ENCODE assay signal across 22 cellular contexts in genomic region chr6:57097596-57097995, GRCh38. TPM values are rescaled to one million over a fixed set of nuclear protein-coding genes. Genes with fewer than 3 reads are reported as not detected.
DNase-seq lines count a peak whose midpoint lies in the region; ATAC-seq and TF ChIP-seq lines count a peak whose summit lies in the region.
"Had no signal": no experiment of that assay in that cellular context is flagged by ENCODE, and none has a peak within 500 bp of the region (broad histone marks: within the 10 kb centered on the region; RNA-seq: fewer than 3 reads in every experiment).

No MANE protein-coding gene starts in this region.

- peaks cover 98% of the 10 kb centered on the region for H3K79me2 ChIP-seq in mammary epithelial cell (ENCODE audit: insufficient read depth, low read length)

- CTCF ChIA-PET in mammary epithelial cell (lab: Charles Lee; ENCODE audit: low non-redundant PET): no interaction called here
- CTCF ChIA-PET in MCF 10A (lab: Yijun Ruan, JAX): interaction anchor here (0.5 to 1.7 kb wide), 2 partner anchors 194 to 336 kb away, joined by 6 to 14 read pairs; no protein-coding TSS in a partner anchor

- H3K36me3 ChIP-seq in mammary epithelial cell (ENCODE audit: insufficient read depth, low read length): peaks cover 31% of the 10 kb centered on the region

- H3K9me3 Mint-ChIP-seq in MCF 10A (ENCODE audit: unreplicated experiment): no peaks in the 10 kb centered on the region
- no peaks in the 10 kb centered on the region for H3K9me3 Mint-ChIP-seq in chondrocyte (ENCODE audit: low read depth)
- H3K9me3 Mint-ChIP-seq: natural killer cell treated with Interleukin-12 subunit alpha and Interleukin-12 subunit beta and Interleukin-15 and Interleukin-18, amount 100 ng/mL, for 72 hours had no signal

- H4K20me1 ChIP-seq in mammary epithelial cell (ENCODE audit: insufficient read depth, low read length): no peaks in the 10 kb centered on the region

- H3K4me1 Mint-ChIP-seq in MCF 10A (ENCODE audit: insufficient read depth, unreplicated experiment) (peaks cover 21% of the 10 kb centered on the region), chondrocyte (ENCODE audit: low read depth) (peaks cover 30% of the 10 kb centered on the region)

- H3K27ac ChIP-seq in mammary epithelial cell (ENCODE audit: insufficient read depth, low read depth, low read length): no peak overlapping the region
- H3K27ac ChIP-seq: adrenal gland, skin epidermis, stomach had no signal

- no peak overlapping the region for H3K9ac ChIP-seq in mammary epithelial cell (ENCODE audit: insufficient read depth, low read length)

- H3K27me3 ChIP-seq in mammary epithelial cell (ENCODE audit: insufficient read depth, low read length): no peaks in the 10 kb centered on the region
- H3K27me3 ChIP-seq: adrenal gland, stomach had no signal

- DNase-seq in mammary epithelial cell (peak; percentile 20), MCF 10A (ENCODE audit: unreplicated experiment) (no peak), chondrocyte (ENCODE audit: low spot score) (no peak), kidney glomerular epithelial cell (lab: John Stamatoyannopoulos, UW) (peak; percentile 10), NOMO-1 treated with dmso at 0.1 percent for 144 hours (lab: John Stamatoyannopoulos, UW; ENCODE audit: unreplicated experiment) (no peak)
- no peak for DNase-seq in stimulated activated CD4-positive, alpha-beta T cell treated with anti-CD3 and anti-CD28 coated beads, Interleukin-12 subunit alpha, Interleukin-12 subunit beta, amount 100 ng/mL, for 4 hours
- no peak for DNase-seq in activated T-cell treated with anti-CD3 and anti-CD28 coated beads, Interleukin-2, amount 50 U/mL, for 1 hour
- DNase-seq: activated CD4-positive, alpha-beta T cell treated with anti-CD3 and anti-CD28 coated beads for 36 hours; activated CD8-positive, alpha-beta memory T cell treated with anti-CD3 and anti-CD28 coated beads, Interleukin-2, amount 10 ng/mL, durations not matched to agents 7 days and 5 days; adrenal gland; C1 segment of cervical spinal cord; GDM1; islet precursor cell; NCI-H2081; posterior cingulate gyrus; RPMI8226; stimulated activated CD4-positive, alpha-beta T cell treated with anti-CD3 and anti-CD28 coated beads, Interleukin-4, amount 100 ng/mL, for 1 hour; stomach had no signal

- H3K9me3 ChIP-seq in mammary epithelial cell (replicated peaks; ENCODE audit: insufficient read depth, low read length): no peaks in the 10 kb centered on the region
- H3K9me3 ChIP-seq: adrenal gland, HAP-1, stomach had no signal

- no peak overlapping the region for H3K4me3 Mint-ChIP-seq in MCF 10A (ENCODE audit: unreplicated experiment)
- no peak overlapping the region for H3K4me3 Mint-ChIP-seq in chondrocyte (ENCODE audit: unreplicated experiment)
- H3K4me3 Mint-ChIP-seq: activated CD4-positive, alpha-beta T cell treated with anti-CD3 and anti-CD28 coated beads for 36 hours; activated CD8-positive, alpha-beta memory T cell treated with anti-CD3 and anti-CD28 coated beads, Interleukin-2, amount 10 ng/mL, durations not matched to agents 7 days and 5 days; natural killer cell treated with Interleukin-12 subunit alpha and Interleukin-12 subunit beta and Interleukin-15 and Interleukin-18, amount 100 ng/mL, for 72 hours had no signal

- no peak overlapping the region for H3K4me2 ChIP-seq in mammary epithelial cell (ENCODE audit: insufficient read depth, low read depth, low read length)

- POLR2A ChIA-PET in MCF 10A (lab: Yijun Ruan, JAX): no interaction called here

- no peak overlapping the region for H3K4me3 ChIP-seq in mammary epithelial cell (replicated peaks in 1 of 3; ENCODE audit: insufficient read depth in 1 of 3, low read depth in 2 of 3, low read length in 3 of 3)
- H3K4me3 ChIP-seq: adrenal gland, HAP-1, skin epidermis, stomach had no signal

- BruUV-seq in mammary epithelial cell (replicated peaks; lab: Mats Ljungman, UMichigan) (no TSS peak), MCF 10A (replicated peaks; lab: Mats Ljungman, UMichigan) (no TSS peak)

- H3K27ac Mint-ChIP-seq in MCF 10A (ENCODE audit: low read depth, unreplicated experiment) (no peak overlapping the region), chondrocyte (ENCODE audit: unreplicated experiment) (peak overlapping the region; percentile 68)
- H3K27ac Mint-ChIP-seq: activated CD4-positive, alpha-beta T cell treated with anti-CD3 and anti-CD28 coated beads for 36 hours; activated CD8-positive, alpha-beta memory T cell treated with anti-CD3 and anti-CD28 coated beads, Interleukin-2, amount 10 ng/mL, durations not matched to agents 7 days and 5 days had no signal

- 100% methylated on average over 1 of the region's 1 CpG for WGBS in mammary epithelial cell (ENCODE audit: low coverage, missing lambda C conversion rate)

- intact Hi-C loops in mammary epithelial cell (cut with micrococcal nuclease): no loop called here
- intact Hi-C loops in MCF 10A (cut with micrococcal nuclease): no loop called here

- in situ Hi-C loops in mammary epithelial cell (cut with MboI; ENCODE audit: low sequenced_read_pairs in 2 of 2): no loop called here

- dilution Hi-C loops in mammary epithelial cell (cut with HindIII; ENCODE audit: low sequenced_read_pairs): no loop called here

- H3K36me3 Mint-ChIP-seq in MCF 10A (ENCODE audit: insufficient read depth, unreplicated experiment) (peaks cover 77% of the 10 kb centered on the region), chondrocyte (ENCODE audit: low read depth) (peaks cover 34% of the 10 kb centered on the region)

- no peak for ATAC-seq in HG02798 (IDR thresholded peaks at IDR 0.05; ENCODE audit: poor library complexity, unreplicated experiment)
- ATAC-seq: activated CD4-positive, alpha-beta T cell treated with anti-CD3 and anti-CD28 coated beads for 36 hours; activated CD8-positive, alpha-beta memory T cell treated with anti-CD3 and anti-CD28 coated beads, Interleukin-2, amount 10 ng/mL, durations not matched to agents 7 days and 5 days; natural killer cell treated with Interleukin-12 subunit alpha and Interleukin-12 subunit beta and Interleukin-15 and Interleukin-18, amount 100 ng/mL, for 72 hours had no signal

- H3K4me1 ChIP-seq in mammary epithelial cell (ENCODE audit: insufficient read depth, low read length): peaks cover 6% of the 10 kb centered on the region

- H2AFZ ChIP-seq in mammary epithelial cell (ENCODE audit: low read depth, low read length): no peak overlapping the region

- no peak for TF ChIP-seq CTCF in mammary epithelial cell (conservative IDR thresholded peaks at IDR 0.05 in 1 of 2, IDR thresholded peaks at IDR 0.05 in 1 of 2; ENCODE audit: extremely low read depth in 1 of 2, insufficient read depth in 1 of 2, low read depth in 1 of 2, low read length in 2 of 2)
- no peak for TF ChIP-seq CTCF in MCF 10A (IDR thresholded peaks at IDR 0.05; ENCODE audit: unreplicated experiment)
- TF ChIP-seq CTCF in chondrocyte (IDR thresholded peaks at IDR 0.05): no peak

- no peaks in the 10 kb centered on the region for H3K27me3 Mint-ChIP-seq in MCF 10A (ENCODE audit: insufficient read depth, unreplicated experiment)
- H3K27me3 Mint-ChIP-seq in chondrocyte (ENCODE audit: low read depth): no peaks in the 10 kb centered on the region
- H3K27me3 Mint-ChIP-seq: activated CD4-positive, alpha-beta T cell treated with anti-CD3 and anti-CD28 coated beads for 36 hours; activated CD8-positive, alpha-beta memory T cell treated with anti-CD3 and anti-CD28 coated beads, Interleukin-2, amount 10 ng/mL, durations not matched to agents 7 days and 5 days; natural killer cell treated with Interleukin-12 subunit alpha and Interleukin-12 subunit beta and Interleukin-15 and Interleukin-18, amount 100 ng/mL, for 72 hours had no signal

RNA-seq across cellular contexts. Expression of gene ZNF451, which starts 7.6 kb away (rescaled TPM):
- total RNA-seq in mammary epithelial cell: 10 to 100 TPM; 63.0 to 71.7 TPM
- polyA plus RNA-seq in mammary epithelial cell: 14.9 TPM
- 112 TPM for polyA minus RNA-seq in mammary epithelial cell
- 63.0 and 65.7 TPM in 2 replicates for total RNA-seq in MCF 10A (2022)
- 45.4 to 60.7 TPM (median 45.5 TPM) in 3 replicates for total RNA-seq in chondrocyte

RNA-seq across cellular contexts. Expression of gene KIAA1586, which starts 51.1 kb away (rescaled TPM):
- total RNA-seq in mammary epithelial cell: 10 to 100 TPM; 12.3 to 14.4 TPM
- polyA plus RNA-seq in mammary epithelial cell: 2.8 TPM
- polyA minus RNA-seq in mammary epithelial cell: 3.8 TPM
- total RNA-seq in MCF 10A (2022): 15.3 and 15.5 TPM in 2 replicates
- total RNA-seq in chondrocyte: 12.6 to 18.6 TPM (median 13.4 TPM) in 3 replicates

Comparison
In these comparisons a context has a peak if more than half of its experiments do, and no peak if none do; other contexts are left out.
1. DNase-seq: peak in mammary epithelial cell (single experiment) and kidney glomerular epithelial cell (single experiment); none in MCF 10A (single experiment), chondrocyte (single experiment), stimulated activated CD4-positive, alpha-beta T cell treated with anti-CD3 and anti-CD28 coated beads, Interleukin-12 subunit alpha, Interleukin-12 subunit beta, amount 100 ng/mL, for 4 hours (single experiment), activated T-cell treated with anti-CD3 and anti-CD28 coated beads, Interleukin-2, amount 50 U/mL, for 1 hour (single experiment) and NOMO-1 treated with dmso at 0.1 percent for 144 hours (single experiment).